8 cellular contexts compared by ENCODE assay signal in genomic region chr15:90901799-90902655, GRCh38. TPM values are rescaled to one million over a fixed set of nuclear protein-coding genes. Genes with fewer than 3 reads are reported as not detected.
DNase-seq lines count a peak whose midpoint lies in the region; ATAC-seq and TF ChIP-seq lines count a peak whose summit lies in the region.

No MANE protein-coding gene starts in this region.

- TF ChIP-seq CTCF in colonic mucosa (IDR thresholded peaks at IDR 0.05): peak; percentile 82

- peak overlapping the region; percentile 74 to 86 for H3K9ac ChIP-seq in colonic mucosa (ENCODE audit: low read depth in 2 of 2, low read length in 2 of 2)

- H3K4me3 ChIP-seq in colonic mucosa: peak overlapping the region; percentile 52

- H3K4me1 ChIP-seq in colonic mucosa: no peaks in the 10 kb centered on the region

- ATAC-seq in GM18873 (IDR thresholded peaks at IDR 0.05; ENCODE audit: low FRiP score, unreplicated experiment) (peak; percentile 66), HG03108 (IDR thresholded peaks at IDR 0.05; ENCODE audit: unreplicated experiment) (peak; percentile 73), left lobe of liver (peak; percentile 78)

- no peaks in the 10 kb centered on the region for H3K27me3 ChIP-seq in colonic mucosa

- no peaks in the 10 kb centered on the region for H3K9me3 ChIP-seq in colonic mucosa

- peak; percentile 83 to 84 for DNase-seq in AML-193 (lab: John Stamatoyannopoulos, UW)
- peak; percentile 76 for DNase-seq in NCI-H226
- DNase-seq in activated CD4-positive, alpha-beta T cell treated with anti-CD3 and anti-CD28 coated beads for 4 hours: peak; percentile 67 to 73
- DNase-seq in colonic mucosa: peak; percentile 84
- peak; percentile 84 for DNase-seq in left lobe of liver (ENCODE audit: low spot score)
- DNase-seq in stimulated activated CD4-positive, alpha-beta T cell treated with anti-CD3 and anti-CD28 coated beads, Interleukin-2, amount 100 ng/mL, for 4 hours (ENCODE audit: low read depth): peak; percentile 50

- H3K36me3 ChIP-seq in colonic mucosa: peaks cover 9% of the 10 kb centered on the region

- peak overlapping the region; percentile 94 for H3K27ac ChIP-seq in colonic mucosa

- intact Hi-C loops in colonic mucosa (cut with DNase I): no loop called here

RNA-seq across cellular contexts. Expression of gene MAN2A2, which starts 1.1 kb away (rescaled TPM):
- total RNA-seq in colonic mucosa (10 to 100 TPM; 34.2 to 66.4 TPM), left lobe of liver (96.9 TPM)

RNA-seq across cellular contexts. Expression of gene FES, which starts 17.7 kb away (rescaled TPM):
- total RNA-seq in colonic mucosa: 1 to 10 TPM; 6.5 to 8.8 TPM
- total RNA-seq in left lobe of liver: 39.4 TPM

RNA-seq across cellular contexts. Expression of gene HDDC3, which starts 30.3 kb away (rescaled TPM):
- total RNA-seq in colonic mucosa (10 to 100 TPM; 13.5 to 29.6 TPM), left lobe of liver (9.0 TPM)

RNA-seq across cellular contexts. Expression of gene UNC45A, which starts 33.1 kb away (rescaled TPM):
- total RNA-seq in colonic mucosa: 10 to 100 TPM; 60.7 to 74.5 TPM
- 32.7 TPM for total RNA-seq in left lobe of liver

RNA-seq across cellular contexts. Expression of gene FURIN, which starts 33.6 kb away (rescaled TPM):
- 10 to 100 TPM; 72.3 to 82.5 TPM for total RNA-seq in colonic mucosa
- 281 TPM for total RNA-seq in left lobe of liver

Comparison
In these comparisons a context has a peak if more than half of its experiments do, and no peak if none do; other contexts are left out.
1. Peak in every context shown above with its lines: DNase-seq, ATAC-seq, H3K4me3 ChIP-seq and H3K27ac ChIP-seq.